16 cellular contexts compared by ENCODE assay signal in the genomic region with DNA sequence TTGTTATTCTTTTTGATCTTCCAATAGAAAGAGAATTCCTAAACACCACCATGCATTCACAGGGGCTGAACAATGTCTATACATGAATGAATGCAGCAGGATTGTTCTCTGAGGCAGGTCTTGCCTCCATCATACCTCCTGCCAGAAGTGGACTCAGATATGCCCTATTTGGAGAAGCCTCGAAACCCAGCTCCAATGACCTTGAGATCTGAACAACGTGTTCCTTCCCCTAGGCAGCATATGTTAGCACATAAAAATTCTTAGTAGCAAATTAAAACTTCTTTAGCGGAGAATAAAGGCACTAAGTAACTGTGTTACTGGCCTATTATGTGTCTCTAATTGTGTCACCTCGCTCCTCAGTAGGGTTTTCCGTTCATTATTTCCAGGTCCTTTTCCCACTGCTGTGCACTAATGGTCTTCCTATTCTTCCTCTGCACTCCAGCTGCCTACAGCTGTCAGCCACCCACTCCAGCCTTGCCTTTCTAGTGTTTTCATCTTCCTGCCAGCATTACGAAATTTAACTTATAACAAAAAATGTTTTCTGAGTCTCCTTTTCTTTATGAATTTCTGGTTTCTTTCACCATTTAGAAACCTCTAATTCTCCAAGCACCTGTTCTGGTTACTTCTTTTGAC.
"Had no signal": no experiment of that assay in that cellular context is flagged by ENCODE, and none has a peak within 500 bp of the region (broad histone marks: within the 10 kb centered on the region; RNA-seq: fewer than 3 reads in every experiment).

No MANE protein-coding gene starts in this region.

- H3K27me3 ChIP-seq: esophagus squamous epithelium, neutrophil, tibial nerve had no signal

- H3K9me3 ChIP-seq: esophagus squamous epithelium, neutrophil, tibial nerve had no signal

- H3K4me1 ChIP-seq: esophagus squamous epithelium, tibial nerve had no signal

- DNase-seq: activated CD4-positive, alpha-beta memory T cell treated with anti-CD3 and anti-CD28 coated beads, Interleukin-2, amount 10 ng/mL, durations not matched to agents 7 days and 5 days; activated CD4-positive, CD25-positive, alpha-beta regulatory T cell; activated CD8-positive, alpha-beta memory T cell treated with anti-CD3 and anti-CD28 coated beads, Interleukin-2, amount 10 ng/mL, durations not matched to agents 7 days and 5 days; activated naive CD4-positive, alpha-beta T cell; activated naive CD8-positive, alpha-beta T cell treated with anti-CD3 and anti-CD28 coated beads for 36 hours; amniotic stem cell; effector memory CD8-positive, alpha-beta T cell; esophagus squamous epithelium; natural killer cell; stimulated activated CD4-positive, alpha-beta T cell treated with anti-CD3 and anti-CD28 coated beads, Interleukin-2, amount 100 ng/mL, for 24 hours; stimulated activated naive CD8-positive, alpha-beta T cell treated with anti-CD3 and anti-CD28 coated beads, Interleukin-15, Interleukin-2, amounts not matched to agents 100 U/mL and 50 U/mL, for 24 hours; substantia nigra; T-cell had no signal

- ATAC-seq: activated CD8-positive, alpha-beta memory T cell treated with anti-CD3 and anti-CD28 coated beads, Interleukin-2, amount 10 ng/mL, durations not matched to agents 7 days and 5 days; activated T-helper 17 cell treated with anti-CD3 and anti-CD28 coated beads, Interleukin-2, amount 50 U/mL, for 72 hours; natural killer cell; stimulated activated naive CD8-positive, alpha-beta T cell treated with anti-CD3 and anti-CD28 coated beads, Interleukin-15, Interleukin-2, amounts not matched to agents 100 U/mL and 50 U/mL, for 24 hours; T-cell had no signal

- H3K27ac ChIP-seq: esophagus squamous epithelium, neutrophil, tibial nerve had no signal

- H3K4me3 ChIP-seq: esophagus squamous epithelium, tibial nerve had no signal

- H3K36me3 ChIP-seq: esophagus squamous epithelium, neutrophil, tibial nerve had no signal
